18 cellular contexts compared by ENCODE assay signal in the genomic region with DNA sequence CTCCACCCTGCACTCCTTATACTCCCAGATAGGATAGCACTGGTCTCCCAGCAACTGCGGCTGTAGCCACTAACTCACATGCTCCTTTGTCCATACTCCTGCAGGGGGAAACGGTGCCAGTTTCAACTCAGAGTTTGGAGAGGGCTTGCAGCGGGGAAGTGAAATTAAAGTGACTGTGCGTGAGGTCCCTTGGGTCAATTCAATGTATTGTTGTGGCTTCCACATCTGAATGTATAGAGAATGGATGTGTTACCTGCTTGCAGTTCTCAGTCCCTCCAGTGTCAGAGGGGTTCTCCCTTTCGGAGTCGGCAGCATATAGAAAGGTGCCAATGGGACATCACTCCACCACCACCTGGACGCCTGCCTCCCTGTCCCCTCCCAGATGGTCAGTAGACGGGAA.
DNase-seq lines count a peak whose midpoint lies in the region; ATAC-seq, FAIRE-seq and TF ChIP-seq lines count a peak whose summit lies in the region.
"Had no signal": no experiment of that assay in that cellular context is flagged by ENCODE, and none has a peak within 500 bp of the region (broad histone marks: within the 10 kb centered on the region; RNA-seq: fewer than 3 reads in every experiment).

No MANE protein-coding gene starts in this region.

- no peaks in the 10 kb centered on the region for H3K4me1 ChIP-seq in kidney (ENCODE audit: control insufficient read depth in 1 of 2, insufficient read depth in 1 of 2, low read depth in 1 of 2, low read length in 2 of 2)

- H3K9me3 ChIP-seq in kidney (ENCODE audit: control insufficient read depth in 1 of 2, low read length in 2 of 2), result no peaks in the 10 kb centered on the region

- no peak overlapping the region for H3K27ac ChIP-seq in kidney (ENCODE audit: low read depth in 2 of 2, low read length in 2 of 2)
- H3K27ac ChIP-seq: SK-N-MC had no signal

- peak; percentile 24 for ATAC-seq in HG02938 (IDR thresholded peaks at IDR 0.05; ENCODE audit: unreplicated experiment)
- ATAC-seq in stimulated activated naive CD8-positive, alpha-beta T cell treated with anti-CD3 and anti-CD28 coated beads, Interleukin-15, amount 100 ng/mL, for 72 hours, result no peak
- ATAC-seq: activated naive CD4-positive, alpha-beta T cell treated with anti-CD3 and anti-CD28 coated beads, Interleukin-2, amount 50 U/mL, for 72 hours; left cardiac atrium; naive thymus-derived CD4-positive, alpha-beta T cell had no signal

- TF ChIP-seq CTCF in kidney (IDR thresholded peaks at IDR 0.05; ENCODE audit: borderline replicate concordance, extremely low read depth, insufficient read depth), result no peak

- intact Hi-C loops in kidney (cut with DNase I), result no loop called here

- peaks cover 52% of the 10 kb centered on the region for H3K4me1 Mint-ChIP-seq in stimulated activated naive CD8-positive, alpha-beta T cell treated with anti-CD3 and anti-CD28 coated beads, Interleukin-15, amount 100 ng/mL, for 72 hours

- peaks cover 7% of the 10 kb centered on the region for H3K27me3 Mint-ChIP-seq in stimulated activated naive CD8-positive, alpha-beta T cell treated with anti-CD3 and anti-CD28 coated beads, Interleukin-15, amount 100 ng/mL, for 72 hours

- DNase-seq in SIG-M5 treated with dmso at 0.1 percent for 504 hours (lab: John Stamatoyannopoulos, UW; ENCODE audit: unreplicated experiment), result peak; percentile 5
- no peak for DNase-seq in SIG-M5 (lab: John Stamatoyannopoulos, UW)
- peak; percentile 35 for DNase-seq in RPMI8226
- DNase-seq in stimulated activated naive CD8-positive, alpha-beta T cell treated with anti-CD3 and anti-CD28 coated beads, Interleukin-15, amount 100 ng/mL, for 72 hours, result no peak
- DNase-seq in kidney, result no peak
- no peak for DNase-seq in activated gamma-delta T cell (lab: John Stamatoyannopoulos, UW)
- DNase-seq in central memory CD4-positive, alpha-beta T cell, result no peak
- DNase-seq: DMS 273 treated with DMSO at 0.1 percent for 48 hours; left cardiac atrium; naive thymus-derived CD4-positive, alpha-beta T cell; NCI-H1105; NCI-H526 treated with DMSO at 0.1 percent for 48 hours had no signal

- H3K36me3 ChIP-seq in kidney (ENCODE audit: control insufficient read depth in 1 of 2, insufficient read depth in 2 of 2, low read length in 2 of 2), result no peaks in the 10 kb centered on the region

- H3K4me3 Mint-ChIP-seq in stimulated activated naive CD8-positive, alpha-beta T cell treated with anti-CD3 and anti-CD28 coated beads, Interleukin-15, amount 100 ng/mL, for 72 hours, result no peak overlapping the region
- H3K4me3 Mint-ChIP-seq: central memory CD8-positive, alpha-beta T cell; naive thymus-derived CD4-positive, alpha-beta T cell had no signal

- no peaks in the 10 kb centered on the region for H3K9me3 Mint-ChIP-seq in stimulated activated naive CD8-positive, alpha-beta T cell treated with anti-CD3 and anti-CD28 coated beads, Interleukin-15, amount 100 ng/mL, for 72 hours
- H3K9me3 Mint-ChIP-seq: activated naive CD4-positive, alpha-beta T cell treated with anti-CD3 and anti-CD28 coated beads, Interleukin-2, amount 50 U/mL, for 72 hours; central memory CD8-positive, alpha-beta T cell; naive thymus-derived CD4-positive, alpha-beta T cell had no signal

- FAIRE-seq in kidney (lab: Jason Lieb, UNC), result no peak
- FAIRE-seq: HTR-8/SVneo, urothelium cell line had no signal

- H3K4me3 ChIP-seq in kidney (ENCODE audit: low read length in 2 of 2), result no peak overlapping the region
- H3K4me3 ChIP-seq: SK-N-MC had no signal

- H3K27ac Mint-ChIP-seq in stimulated activated naive CD8-positive, alpha-beta T cell treated with anti-CD3 and anti-CD28 coated beads, Interleukin-15, amount 100 ng/mL, for 72 hours, result no peak overlapping the region
- H3K27ac Mint-ChIP-seq: naive thymus-derived CD4-positive, alpha-beta T cell had no signal

- no peak overlapping the region for H3K9ac ChIP-seq in kidney (ENCODE audit: low read length in 2 of 2)

Comparison
In these comparisons a context has a peak if more than half of its experiments do, and no peak if none do; other contexts are left out.
1. DNase-seq: peak in SIG-M5 treated with dmso at 0.1 percent for 504 hours (single experiment) and RPMI8226 (single experiment); none in SIG-M5 (single experiment), stimulated activated naive CD8-positive, alpha-beta T cell treated with anti-CD3 and anti-CD28 coated beads, Interleukin-15, amount 100 ng/mL, for 72 hours (0 of 2), kidney (single experiment), activated gamma-delta T cell (single experiment) and central memory CD4-positive, alpha-beta T cell (single experiment).